22 cellular contexts compared by ENCODE assay signal in the genomic region with DNA sequence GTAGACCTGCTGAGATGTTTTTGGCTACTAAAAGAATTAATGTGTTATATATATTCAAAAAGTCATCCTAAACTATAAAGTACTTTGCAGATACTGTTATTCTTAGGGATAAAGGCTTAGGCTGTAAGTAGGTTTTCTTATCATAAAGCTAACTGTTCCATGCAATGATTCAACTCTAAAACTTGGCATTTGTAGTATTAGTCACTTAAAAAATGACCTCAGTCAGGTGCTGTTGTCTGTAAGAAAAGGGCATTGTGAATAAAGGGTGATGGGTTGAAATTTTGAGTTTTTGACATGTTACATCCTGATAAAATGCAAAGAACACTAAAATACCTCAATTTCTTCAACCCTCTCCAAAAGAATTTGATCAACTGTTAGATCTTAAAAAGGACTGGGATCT. TPM values are rescaled to one million over a fixed set of nuclear protein-coding genes. Genes with fewer than 3 reads are reported as not detected.
DNase-seq lines count a peak whose midpoint lies in the region; TF ChIP-seq lines count a peak whose summit lies in the region.
"Had no signal": no experiment of that assay in that cellular context is flagged by ENCODE, and none has a peak within 500 bp of the region (broad histone marks: within the 10 kb centered on the region; RNA-seq: fewer than 3 reads in every experiment).

No MANE protein-coding gene starts in this region.

- H3K9ac ChIP-seq in GM23248: no peak overlapping the region

- peak; percentile 62 for DNase-seq in GM23248
- peak; percentile 15 for DNase-seq in RKO (ENCODE audit: low spot score)
- peak; percentile 36 to 58 for DNase-seq in cardiac fibroblast (ENCODE audit: low read depth in 2 of 2)
- DNase-seq in renal cortical epithelial cell (ENCODE audit: low read depth): peak; percentile 34
- DNase-seq in activated T-cell treated with anti-CD3 and anti-CD28 coated beads for 4 hours: no peak
- no peak for DNase-seq in OCI-M2 (lab: John Stamatoyannopoulos, UW; ENCODE audit: unreplicated experiment)
- no peak for DNase-seq in transverse colon
- DNase-seq: activated CD4-positive, alpha-beta T cell treated with anti-CD3 and anti-CD28 coated beads, Interleukin-2, amount 50 U/mL, for 1 hour; activated CD8-positive, alpha-beta memory T cell treated with anti-CD3 and anti-CD28 coated beads, Interleukin-2, amount 50 U/mL, for 4 hours; activated effector memory CD4-positive, alpha-beta T cell treated with anti-CD3 and anti-CD28 coated beads, Interleukin-2, amount 50 U/mL, for 16 hours; CD8-positive, alpha-beta T cell; cerebellar nuclear complex; effector CD4-positive, alpha-beta T cell; GOT3; NCI-H1417 treated with DMSO at 0.1 percent for 48 hours; NCI-H510A treated with DMSO at 0.1 percent for 48 hours; posterior cingulate gyrus; SHP77; stimulated activated CD4-positive, alpha-beta T cell treated with anti-CD3 and anti-CD28 coated beads, Interleukin-2, amount 100 ng/mL, for 24 hours; stimulated activated naive CD4-positive, alpha-beta T cell had no signal

- in situ Hi-C loops in GM23248 (cut with MboI) (no loop called here), transverse colon (cut with MboI; ENCODE audit: low pct_ligation_motif_present in 1 of 4, low pct_unique_long_range_greater_than_20kb in 1 of 4, low sequenced_read_pairs in 3 of 4) (no loop called here)

- H3K4me3 ChIP-seq in GM23248 (no peak overlapping the region), cardiac fibroblast (replicated peaks in 1 of 2; ENCODE audit: low read depth in 2 of 2, low read length in 2 of 2) (no peak overlapping the region), transverse colon (no peak overlapping the region)
- H3K4me3 ChIP-seq: esophagus muscularis mucosa had no signal

- H2AFZ ChIP-seq in GM23248: no peak overlapping the region

- no peaks in the 10 kb centered on the region for H3K36me3 ChIP-seq in GM23248 (ENCODE audit: low read depth)
- H3K36me3 ChIP-seq in transverse colon: no peaks in the 10 kb centered on the region
- H3K36me3 ChIP-seq: esophagus muscularis mucosa had no signal

- H4K20me1 ChIP-seq in GM23248 (ENCODE audit: insufficient read depth): no peaks in the 10 kb centered on the region

- H3K9me3 ChIP-seq in GM23248 (ENCODE audit: low read depth) (no peaks in the 10 kb centered on the region), transverse colon (no peaks in the 10 kb centered on the region)
- H3K9me3 ChIP-seq: esophagus muscularis mucosa had no signal

- H3K9me2 ChIP-seq in GM23248 (ENCODE audit: insufficient read depth): no peaks in the 10 kb centered on the region

- no peaks in the 10 kb centered on the region for H3K79me2 ChIP-seq in GM23248 (ENCODE audit: insufficient read depth)

- no peaks in the 10 kb centered on the region for H3K27me3 ChIP-seq in GM23248 (replicated peaks; ENCODE audit: insufficient read depth)
- no peaks in the 10 kb centered on the region for H3K27me3 ChIP-seq in transverse colon
- H3K27me3 ChIP-seq: esophagus muscularis mucosa had no signal

- no peak overlapping the region for H3K4me2 ChIP-seq in GM23248 (ENCODE audit: unreplicated experiment)

- H3K27ac ChIP-seq in GM23248 (no peak overlapping the region), transverse colon (no peak overlapping the region)
- H3K27ac ChIP-seq: esophagus muscularis mucosa, VCaP had no signal

- no peak for TF ChIP-seq EP300 in transverse colon (IDR thresholded peaks at IDR 0.05; ENCODE audit: low read depth)

- H3K4me1 ChIP-seq in GM23248 (ENCODE audit: insufficient read depth) (peaks cover 17% of the 10 kb centered on the region), transverse colon (no peaks in the 10 kb centered on the region)
- H3K4me1 ChIP-seq: esophagus muscularis mucosa had no signal

- TF ChIP-seq CTCF in cardiac fibroblast (IDR thresholded peaks at IDR 0.05; ENCODE audit: low read depth, low read length) (no peak), transverse colon (IDR thresholded peaks at IDR 0.05) (no peak)

- intact Hi-C loops in transverse colon (cut with DNase I; ENCODE audit: low total_unique reads): no loop called here

- peaks cover 16% of the 10 kb centered on the region; the same call in 1 of the 2 replicates for H3F3A ChIP-seq in GM23248 (ENCODE audit: insufficient read depth)

- no peak for TF ChIP-seq POLR2A in transverse colon (IDR thresholded peaks at IDR 0.05)

RNA-seq across cellular contexts. Expression of a gene that starts 32.9 kb away (rescaled TPM):
- total RNA-seq in GM23248 (2014; rRNA removed; shearing (Covaris generic)): 0.11 TPM in 1 of 2 replicates, not detected in the other
- 0.11 TPM in 1 of 2 replicates, not detected in the other for polyA plus RNA-seq in GM23248 (2016; fragmentation: Nextera tagmentation; extraction: Ambion mirVana)
- total RNA-seq in renal cortical epithelial cell (0.25 TPM in 1 of 2 replicates, not detected in the other), transverse colon (1 to 10 TPM in 1 of 4 donors, under 1 TPM in 1, not detected in 2; 0.27 to 3.7 TPM)

RNA-seq across cellular contexts. Expression of a gene that starts 55.4 kb away (rescaled TPM):
- 56.0 and 63.4 TPM in 2 replicates for total RNA-seq in GM23248 (2014; rRNA removed; shearing (Covaris generic))
- polyA plus RNA-seq in GM23248 (2016; fragmentation: Nextera tagmentation; extraction: Ambion mirVana): 94.1 and 99.6 TPM in 2 replicates
- total RNA-seq in renal cortical epithelial cell: 88.4 and 169 TPM in 2 replicates
- total RNA-seq in transverse colon: 100 to 1,000 TPM in 1 of 4 donors, 10 to 100 TPM in 3; 59.5 to 173 (median 93.4) TPM

RNA-seq across cellular contexts. Expression of a gene that starts 55.8 kb away (rescaled TPM):
- 65.5 and 93.8 TPM in 2 replicates for total RNA-seq in GM23248 (2014; rRNA removed; shearing (Covaris generic))
- polyA plus RNA-seq in GM23248 (2016; fragmentation: Nextera tagmentation; extraction: Ambion mirVana): 188 TPM in 2 replicates
- total RNA-seq in renal cortical epithelial cell (39.0 and 70.0 TPM in 2 replicates), transverse colon (10 to 100 TPM; 14.2 to 91.6 (median 38.4) TPM)

Comparison
In these comparisons a context has a peak if more than half of its experiments do, and no peak if none do; other contexts are left out.
1. DNase-seq: peak in GM23248 (single experiment), RKO (single experiment), cardiac fibroblast (2 of 2) and renal cortical epithelial cell (single experiment); none in activated T-cell treated with anti-CD3 and anti-CD28 coated beads for 4 hours (single experiment), OCI-M2 (single experiment) and transverse colon (single experiment).